18 cellular contexts compared by ENCODE assay signal in the genomic region with DNA sequence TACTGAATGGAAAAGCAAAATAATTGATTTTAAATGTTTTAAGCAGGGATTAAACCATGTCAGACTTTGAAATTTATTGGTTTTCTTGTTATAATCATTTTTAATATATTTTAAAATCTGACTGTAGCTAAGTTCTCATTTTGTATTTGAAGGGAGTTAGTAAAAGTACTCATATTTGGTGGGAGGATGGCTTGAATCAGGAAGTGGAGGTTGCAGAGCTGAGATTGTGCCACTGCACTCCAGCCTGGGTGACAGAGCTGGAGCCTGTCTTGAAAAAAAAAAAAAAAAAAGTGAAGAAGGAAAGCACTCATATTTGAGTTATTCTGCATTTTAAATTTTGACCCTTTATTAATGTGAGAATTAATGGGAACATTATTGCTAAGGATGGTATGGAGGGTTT.
DNase-seq lines count a peak whose midpoint lies in the region; ATAC-seq lines count a peak whose summit lies in the region.
"Had no signal": no experiment of that assay in that cellular context is flagged by ENCODE, and none has a peak within 500 bp of the region (broad histone marks: within the 10 kb centered on the region; RNA-seq: fewer than 3 reads in every experiment).

No MANE protein-coding gene starts in this region.

- DNase-seq in SIG-M5 treated with dmso at 0.1 percent for 504 hours (lab: John Stamatoyannopoulos, UW; ENCODE audit: unreplicated experiment) (peak; percentile 9), SIG-M5 (lab: John Stamatoyannopoulos, UW) (no peak), MV-4-11 (lab: John Stamatoyannopoulos, UW) (peak; percentile 57), SK-MEL-5 (ENCODE audit: low read depth, low spot score) (peak; percentile 15), pons (ENCODE audit: low spot score) (peak; percentile 20), amygdala (lab: John Stamatoyannopoulos, UW) (no peak)
- DNase-seq: CD4-positive, alpha-beta memory T cell; H7; HFFc6; NCI-H1417; NCI-H187; NCI-H2227 treated with DMSO at 0.1 percent for 48 hours; NCI-H524; NCI-H82; SK-N-SH had no signal

- in situ Hi-C loops in SK-MEL-5 (cut with HindIII; ENCODE audit: low pct_unique_long_range_greater_than_20kb, low sequenced_read_pairs) = loop anchor here (25.0 kb wide), 1 partner anchor 472 kb away; no protein-coding TSS in a partner anchor

- no peak for ATAC-seq in GM21423 (IDR thresholded peaks at IDR 0.05; ENCODE audit: unreplicated experiment)
- ATAC-seq in GM21367 (IDR thresholded peaks at IDR 0.05; ENCODE audit: unreplicated experiment) = no peak
- ATAC-seq: Right ventricle myocardium inferior had no signal

Comparison
In these comparisons a context has a peak if more than half of its experiments do, and no peak if none do; other contexts are left out.
1. DNase-seq: peak in SIG-M5 treated with dmso at 0.1 percent for 504 hours (single experiment), MV-4-11 (single experiment), SK-MEL-5 (single experiment) and pons (single experiment); none in SIG-M5 (single experiment) and amygdala (0 of 56).